Comparison of ENCODE assay signal across 8 cellular contexts in genomic region chr20:34709044-34709835, GRCh38. TPM values are rescaled to one million over a fixed set of nuclear protein-coding genes. Genes with fewer than 3 reads are reported as not detected.
A peak's percentile ranks its signal among the peaks of the same experiment; 100 is the strongest.
DNase-seq lines count a peak whose midpoint lies in the region; ATAC-seq and TF ChIP-seq lines count a peak whose summit lies in the region.

No MANE protein-coding gene starts in this region.

- DNase-seq in AG08396 (ENCODE audit: low spot score) (peak; percentile 85), NCI-H446 (lab: John Stamatoyannopoulos, UW) (peak; percentile 18 to 65), ecto neural progenitor cell (ENCODE audit: low spot score) (peak; percentile 91), lung microvascular endothelial cell (ENCODE audit: low read depth in 2 of 2) (peak; percentile 64 to 69)
- DNase-seq in activated CD8-positive, alpha-beta T cell treated with anti-CD3 and anti-CD28 coated beads for 36 hours: peak; percentile 90
- peak; percentile 63 for DNase-seq in stimulated activated CD8-positive, alpha-beta memory T cell treated with anti-CD3 and anti-CD28 coated beads, Interleukin-12 subunit alpha, Interleukin-12 subunit beta, amount 100 ng/mL, for 1 hour (ENCODE audit: low read depth)

- no peaks in the 10 kb centered on the region for H3K9me3 Mint-ChIP-seq in activated CD8-positive, alpha-beta T cell treated with anti-CD3 and anti-CD28 coated beads for 36 hours

- POLR2A ChIA-PET in activated CD8-positive, alpha-beta T cell treated with anti-CD3 and anti-CD28 coated beads for 36 hours (lab: Charles Lee): interaction anchor here (0.6 to 1.5 kb wide), 3 partner anchors 10 to 193 kb away, joined by 3 to 5 read pairs (median 3); partner anchors contain the start of gene DYNLRB1

- peaks cover 19% of the 10 kb centered on the region for H3K36me3 Mint-ChIP-seq in activated CD8-positive, alpha-beta T cell treated with anti-CD3 and anti-CD28 coated beads for 36 hours (ENCODE audit: low read depth)

- TF ChIP-seq CTCF in activated CD8-positive, alpha-beta T cell treated with anti-CD3 and anti-CD28 coated beads for 36 hours (IDR thresholded peaks at IDR 0.05): no peak

- peak overlapping the region; percentile 75 for H3K4me3 Mint-ChIP-seq in activated CD8-positive, alpha-beta T cell treated with anti-CD3 and anti-CD28 coated beads for 36 hours

- peak; percentile 55 for ATAC-seq in GM18868 (IDR thresholded peaks at IDR 0.05; ENCODE audit: unreplicated experiment)
- peak; percentile 37 for ATAC-seq in HG03108 (IDR thresholded peaks at IDR 0.05; ENCODE audit: unreplicated experiment)
- ATAC-seq in activated CD8-positive, alpha-beta T cell treated with anti-CD3 and anti-CD28 coated beads for 36 hours: peak; percentile 83

- no peaks in the 10 kb centered on the region for H3K27me3 Mint-ChIP-seq in activated CD8-positive, alpha-beta T cell treated with anti-CD3 and anti-CD28 coated beads for 36 hours

- CTCF ChIA-PET in activated CD8-positive, alpha-beta T cell treated with anti-CD3 and anti-CD28 coated beads for 36 hours (lab: Charles Lee): interaction anchor here (0.7 to 6.8 kb wide), 8 partner anchors 11 to 407 kb away, joined by 4 to 56 read pairs (median 8); partner anchors contain the start of gene AHCY

- peak overlapping the region; percentile 89 for H3K27ac Mint-ChIP-seq in activated CD8-positive, alpha-beta T cell treated with anti-CD3 and anti-CD28 coated beads for 36 hours

- peaks cover 32% of the 10 kb centered on the region for H3K4me1 Mint-ChIP-seq in activated CD8-positive, alpha-beta T cell treated with anti-CD3 and anti-CD28 coated beads for 36 hours (ENCODE audit: low read depth)

- intact Hi-C loops in activated CD8-positive, alpha-beta T cell treated with anti-CD3 and anti-CD28 coated beads for 36 hours (cut with micrococcal nuclease): loop anchor here (2.0 to 5.0 kb wide), 2 partner anchors 32 to 172 kb away; partner anchors contain the start of gene PIGU

RNA-seq across cellular contexts. Expression of gene TP53INP2, which starts 5.1 kb away (rescaled TPM):
- 1 to 10 TPM; 4.0 to 4.6 TPM for total RNA-seq in activated CD8-positive, alpha-beta T cell treated with anti-CD3 and anti-CD28 coated beads for 36 hours
- 3.5 and 3.6 TPM in 2 replicates for total RNA-seq in lung microvascular endothelial cell

RNA-seq across cellular contexts. Expression of gene PIGU, which starts 32.3 kb away (rescaled TPM):
- 10 to 100 TPM; 19.4 to 20.9 TPM for total RNA-seq in activated CD8-positive, alpha-beta T cell treated with anti-CD3 and anti-CD28 coated beads for 36 hours
- 3.9 and 5.0 TPM in 2 replicates for total RNA-seq in lung microvascular endothelial cell

Comparison
In these comparisons a context has a peak if more than half of its experiments do, and no peak if none do; other contexts are left out.
1. Peak in every context shown above with its lines: DNase-seq and ATAC-seq.